Comparison of ENCODE assay signal across 8 cellular contexts in the genomic region with DNA sequence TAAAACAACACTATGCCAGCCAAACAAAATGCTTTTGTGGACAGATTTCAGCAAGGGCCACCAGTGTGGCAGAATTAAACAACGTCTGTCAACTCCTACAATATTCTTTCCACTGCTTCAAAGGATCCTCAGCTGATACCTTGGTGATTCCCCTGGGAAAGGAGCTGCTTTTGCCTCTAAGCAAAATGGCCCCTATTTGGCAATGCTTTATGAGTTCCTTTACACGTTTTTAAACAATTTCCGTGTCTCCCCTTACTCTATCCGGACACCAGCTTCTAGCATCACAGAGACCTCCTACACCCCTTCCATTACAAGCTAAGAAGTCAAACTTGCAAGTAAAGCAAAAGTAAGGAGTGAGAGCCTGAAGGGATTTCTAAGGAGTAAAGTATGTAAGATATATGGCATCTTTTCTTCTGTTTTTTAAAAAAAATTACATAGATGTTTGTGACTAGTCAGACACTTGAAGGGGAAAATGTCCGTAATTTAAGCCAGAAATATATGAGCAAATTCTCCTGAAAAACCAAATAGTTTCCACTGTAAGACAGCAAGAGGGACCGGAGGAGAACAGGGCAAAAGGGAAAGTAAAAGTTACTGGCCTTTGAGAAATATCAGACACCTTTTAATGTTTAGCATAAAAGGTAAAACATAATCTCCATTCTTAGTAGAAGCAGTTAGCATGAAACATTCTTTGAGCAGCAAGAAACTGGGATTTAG. TPM values are rescaled to one million over a fixed set of nuclear protein-coding genes. Genes with fewer than 3 reads are reported as not detected.
DNase-seq lines count a peak whose midpoint lies in the region; ATAC-seq and TF ChIP-seq lines count a peak whose summit lies in the region.

No MANE protein-coding gene starts in this region.

- peaks cover 17 to 41% of the 10 kb centered on the region in 2 donors for H3K36me3 Mint-ChIP-seq in CD4-positive, alpha-beta memory T cell

- in situ Hi-C loops in mammary epithelial cell (cut with MboI; ENCODE audit: low sequenced_read_pairs in 2 of 2): no loop called here

- POLR2A ChIA-PET in CD4-positive, alpha-beta memory T cell (lab: Charles Lee; ENCODE audit: partially characterized antibody): interaction anchor here (0.9 to 5.4 kb wide), 19 partner anchors 9 to 367 kb away, joined by 3 to 225 read pairs (median 10); partner anchors contain the start of gene SRSF7

- TF ChIP-seq CTCF in mammary epithelial cell (conservative IDR thresholded peaks at IDR 0.05 in 1 of 2, IDR thresholded peaks at IDR 0.05 in 1 of 2; ENCODE audit: extremely low read depth in 1 of 2, insufficient read depth in 1 of 2, low read depth in 1 of 2, low read length in 2 of 2): no peak

- ATAC-seq in GM19328 (IDR thresholded peaks at IDR 0.05; ENCODE audit: unreplicated experiment) (no peak), HG02678 (IDR thresholded peaks at IDR 0.05; ENCODE audit: unreplicated experiment) (no peak), HG03521 (IDR thresholded peaks at IDR 0.05; ENCODE audit: unreplicated experiment) (no peak)

- 0% methylated on average over 6 of the region's 6 CpGs for WGBS in mammary epithelial cell (ENCODE audit: low coverage, missing lambda C conversion rate)

- H3K9ac ChIP-seq in mammary epithelial cell (ENCODE audit: insufficient read depth, low read length): peak overlapping the region; percentile 83
- peak overlapping the region; percentile 67 for H3K9ac ChIP-seq in muscle layer of colon (ENCODE audit: low read length)

- peak overlapping the region; percentile 4 for H2AFZ ChIP-seq in mammary epithelial cell (ENCODE audit: low read depth, low read length)

- H3K4me1 ChIP-seq in CD4-positive, alpha-beta memory T cell (ENCODE audit: insufficient read depth, low read length): peaks cover 72% of the 10 kb centered on the region
- H3K4me1 ChIP-seq in mammary epithelial cell (ENCODE audit: insufficient read depth, low read length): peaks cover 25% of the 10 kb centered on the region
- H3K4me1 ChIP-seq in muscle layer of colon (ENCODE audit: insufficient read depth, low read length): peaks cover 29% of the 10 kb centered on the region

- peak overlapping the region; percentile 91 to 99 (median 97) for H3K4me3 Mint-ChIP-seq in CD4-positive, alpha-beta memory T cell

- BruUV-seq in mammary epithelial cell (replicated peaks; lab: Mats Ljungman, UMichigan): TSS peak; percentile 43

- H3K4me3 ChIP-seq in CD4-positive, alpha-beta memory T cell (ENCODE audit: low read length in 2 of 2): peak overlapping the region; percentile 61 to 62
- peak overlapping the region; percentile 70 to 77 (median 74) for H3K4me3 ChIP-seq in mammary epithelial cell (replicated peaks in 1 of 3; ENCODE audit: insufficient read depth in 1 of 3, low read depth in 2 of 3, low read length in 3 of 3)
- H3K4me3 ChIP-seq in muscle layer of colon (ENCODE audit: low read depth in 1 of 2, low read length in 2 of 2): peak overlapping the region; percentile 56 to 75

- CTCF ChIA-PET in CD4-positive, alpha-beta memory T cell (lab: Charles Lee; ENCODE audit: partially characterized antibody): interaction anchor here (0.7 to 13.8 kb wide), 12 partner anchors 9 to 171 kb away, joined by 3 to 271 read pairs (median 3); no protein-coding TSS in a partner anchor
- CTCF ChIA-PET in mammary epithelial cell (lab: Charles Lee; ENCODE audit: low non-redundant PET): interaction anchor here (0.7 to 0.8 kb wide), 2 partner anchors 50 to 467 kb away, joined by 4 to 6 read pairs; no protein-coding TSS in a partner anchor

- no peaks in the 10 kb centered on the region for H3K27me3 ChIP-seq in CD4-positive, alpha-beta memory T cell (ENCODE audit: insufficient read depth, low read length)
- no peaks in the 10 kb centered on the region for H3K27me3 ChIP-seq in mammary epithelial cell (ENCODE audit: insufficient read depth, low read length)
- no peaks in the 10 kb centered on the region for H3K27me3 ChIP-seq in muscle layer of colon (ENCODE audit: control insufficient read depth in 1 of 2, insufficient read depth in 2 of 2, low read length in 2 of 2)

- H3K4me2 ChIP-seq in mammary epithelial cell (ENCODE audit: insufficient read depth, low read depth, low read length): peak overlapping the region; percentile 95

- H3K36me3 ChIP-seq in CD4-positive, alpha-beta memory T cell (ENCODE audit: insufficient read depth, low read length): peaks cover 9% of the 10 kb centered on the region
- peaks cover 22% of the 10 kb centered on the region for H3K36me3 ChIP-seq in KOPT-K1 (ENCODE audit: insufficient read depth, low read length)
- no peaks in the 10 kb centered on the region for H3K36me3 ChIP-seq in mammary epithelial cell (ENCODE audit: insufficient read depth, low read length)
- no peaks in the 10 kb centered on the region for H3K36me3 ChIP-seq in muscle layer of colon (ENCODE audit: insufficient read depth, low read length)

- dilution Hi-C loops in mammary epithelial cell (cut with HindIII; ENCODE audit: low sequenced_read_pairs): no loop called here

- DNase-seq in CD4-positive, alpha-beta memory T cell: peak in 2 of 5 donors; percentile 12 to 17
- DNase-seq in mammary epithelial cell (peak; percentile 19), DMS79 (lab: John Stamatoyannopoulos, UW) (no peak)

- H3K4me1 Mint-ChIP-seq in CD4-positive, alpha-beta memory T cell: peaks cover 40 to 79% (median 66%) of the 10 kb centered on the region in 4 donors

- H3K27me3 Mint-ChIP-seq in CD4-positive, alpha-beta memory T cell: no peaks in the 10 kb centered on the region

- H3K79me2 ChIP-seq in mammary epithelial cell (ENCODE audit: insufficient read depth, low read length): peaks cover 76% of the 10 kb centered on the region

- peaks cover 0 to 3% (median 0%) of the 10 kb centered on the region in 8 donors for H3K9me3 Mint-ChIP-seq in CD4-positive, alpha-beta memory T cell

- H3K27ac Mint-ChIP-seq in CD4-positive, alpha-beta memory T cell: peak overlapping the region; percentile 89 to 98 (median 94)

- no peaks in the 10 kb centered on the region for H4K20me1 ChIP-seq in mammary epithelial cell (ENCODE audit: insufficient read depth, low read length)

- intact Hi-C loops in CD4-positive, alpha-beta memory T cell (cut with micrococcal nuclease): loop anchor here (1.0 kb wide), 1 partner anchor 44 kb away; no protein-coding TSS in a partner anchor
- intact Hi-C loops in mammary epithelial cell (cut with micrococcal nuclease): loop anchor here (1.0 kb wide), 1 partner anchor 11 kb away; no protein-coding TSS in a partner anchor

- H3K27ac ChIP-seq in CD4-positive, alpha-beta memory T cell (ENCODE audit: low read depth, low read length): peak overlapping the region; percentile 62
- H3K27ac ChIP-seq in KOPT-K1 (ENCODE audit: low read depth, low read length, poor library complexity, severe bottlenecking): peak overlapping the region; percentile 76
- H3K27ac ChIP-seq in mammary epithelial cell (ENCODE audit: insufficient read depth, low read depth, low read length): peak overlapping the region; percentile 81
- peak overlapping the region; percentile 82 for H3K27ac ChIP-seq in muscle layer of colon (ENCODE audit: low read depth, low read length)

- no peaks in the 10 kb centered on the region for H3K9me3 ChIP-seq in CD4-positive, alpha-beta memory T cell (ENCODE audit: control insufficient read depth in 1 of 2, low read length in 2 of 2)
- H3K9me3 ChIP-seq in KOPT-K1 (ENCODE audit: insufficient read depth, low read length, poor library complexity, severe bottlenecking) (no peaks in the 10 kb centered on the region), mammary epithelial cell (replicated peaks; ENCODE audit: insufficient read depth, low read length) (no peaks in the 10 kb centered on the region), muscle layer of colon (ENCODE audit: low read length) (no peaks in the 10 kb centered on the region)

RNA-seq across cellular contexts. Expression of gene SOS1, which starts 1.9 kb away (rescaled TPM):
- 100 to 1,000 TPM in 1 of 2 experiments, 10 to 100 TPM in 1; 94.4 to 103 TPM for total RNA-seq in CD4-positive, alpha-beta memory T cell
- polyA plus RNA-seq in CD4-positive, alpha-beta memory T cell: 10 to 100 TPM in 1 of 2 donors, 1 to 10 TPM in 1; 5.7 to 25.6 TPM
- total RNA-seq in mammary epithelial cell: 10 to 100 TPM; 23.7 to 29.1 TPM
- 15.1 TPM for polyA plus RNA-seq in mammary epithelial cell
- polyA minus RNA-seq in mammary epithelial cell: 71.3 TPM
